Comparison of ENCODE assay signal across 18 cellular contexts in genomic region chr2:64466696-64467462, GRCh38. TPM values are rescaled to one million over a fixed set of nuclear protein-coding genes. Genes with fewer than 3 reads are reported as not detected.
DNase-seq lines count a peak whose midpoint lies in the region; ATAC-seq, FAIRE-seq and TF ChIP-seq lines count a peak whose summit lies in the region.
"Had no signal": no experiment of that assay in that cellular context is flagged by ENCODE, and none has a peak within 500 bp of the region (broad histone marks: within the 10 kb centered on the region; RNA-seq: fewer than 3 reads in every experiment).

No MANE protein-coding gene starts in this region.

- H3K9ac ChIP-seq in astrocyte (ENCODE audit: low read length): no peak overlapping the region

- peak; percentile 25 for ATAC-seq in mucosa of descending colon
- ATAC-seq: Panc1 had no signal

- H3K27ac Mint-ChIP-seq in astrocyte (ENCODE audit: unreplicated experiment): no peak overlapping the region
- H3K27ac Mint-ChIP-seq: H9 had no signal

- H3K36me3 ChIP-seq in astrocyte (ENCODE audit: insufficient read depth, low read length) (no peaks in the 10 kb centered on the region), mucosa of descending colon (ENCODE audit: low read depth) (no peaks in the 10 kb centered on the region)

- peaks cover 11% of the 10 kb centered on the region for H3K27me3 ChIP-seq in astrocyte (ENCODE audit: insufficient read depth, low read length)

- intact Hi-C loops in mucosa of descending colon (cut with DNase I, micrococcal nuclease): no loop called here

- no peak overlapping the region for H3K4me3 Mint-ChIP-seq in astrocyte (ENCODE audit: unreplicated experiment)
- H3K4me3 Mint-ChIP-seq: H9, IgD-negative memory B cell had no signal

- no peak overlapping the region for H3K4me3 ChIP-seq in astrocyte (ENCODE audit: insufficient read depth, low read depth, low read length)
- no peak overlapping the region for H3K4me3 ChIP-seq in mucosa of descending colon

- DNase-seq in SIG-M5 treated with dmso at 0.1 percent for 504 hours (lab: John Stamatoyannopoulos, UW; ENCODE audit: unreplicated experiment): peak; percentile 44
- DNase-seq in SIG-M5 (lab: John Stamatoyannopoulos, UW): no peak
- peak; percentile 4 for DNase-seq in astrocyte (ENCODE audit: low read depth)
- DNase-seq in mucosa of descending colon: no peak
- DNase-seq in NAMALWA (ENCODE audit: low spot score): no peak
- no peak for DNase-seq in NCI-H774 (lab: John Stamatoyannopoulos, UW)
- DNase-seq in GOT3 (lab: John Stamatoyannopoulos, UW): no peak
- no peak for DNase-seq in NCI-H1694 (lab: John Stamatoyannopoulos, UW)
- DNase-seq: DMS153, EL, H9, NCI-H1105 treated with DMSO at 0.1 percent for 48 hours, NCI-H2029, NCI-H2171 treated with DMSO at 0.1 percent for 48 hours, NCI-H524 treated with DMSO at 0.1 percent for 48 hours had no signal

- no peak for TF ChIP-seq CTCF in astrocyte (IDR thresholded peaks at IDR 0.05; ENCODE audit: insufficient read depth, low read depth, low read length)
- no peak for TF ChIP-seq CTCF in mucosa of descending colon (IDR thresholded peaks at IDR 0.05)

- no peaks in the 10 kb centered on the region for H3K36me3 Mint-ChIP-seq in astrocyte (ENCODE audit: low read depth, unreplicated experiment)

- no peak overlapping the region for H3K27ac ChIP-seq in astrocyte (ENCODE audit: low read depth, low read length)

- H4K20me1 ChIP-seq in astrocyte (ENCODE audit: insufficient read depth, low read length): no peaks in the 10 kb centered on the region

- no peaks in the 10 kb centered on the region for H3K79me2 ChIP-seq in astrocyte (ENCODE audit: insufficient read depth, low read length)

- peaks cover 8% of the 10 kb centered on the region for H3K27me3 Mint-ChIP-seq in astrocyte (ENCODE audit: low read depth, unreplicated experiment)
- H3K27me3 Mint-ChIP-seq: IgD-negative memory B cell had no signal

- H3K4me1 Mint-ChIP-seq in astrocyte (ENCODE audit: low read depth, unreplicated experiment): peaks cover 3% of the 10 kb centered on the region
- H3K4me1 Mint-ChIP-seq: IgD-negative memory B cell had no signal

- no peak overlapping the region for H2AFZ ChIP-seq in astrocyte (ENCODE audit: low read depth, low read length)

- peaks cover under 1% of the 10 kb centered on the region for H3K9me3 Mint-ChIP-seq in astrocyte (ENCODE audit: unreplicated experiment)
- H3K9me3 Mint-ChIP-seq: H9, IgD-negative memory B cell had no signal

- no peak for FAIRE-seq in astrocyte (lab: Jason Lieb, UNC)
- FAIRE-seq: A204.1 had no signal

- H3K9me3 ChIP-seq in astrocyte (ENCODE audit: insufficient read depth, low read depth, low read length) (no peaks in the 10 kb centered on the region), mucosa of descending colon (no peaks in the 10 kb centered on the region)

- no peak overlapping the region for H3K4me2 ChIP-seq in astrocyte (ENCODE audit: low read length)

- H3K4me1 ChIP-seq in astrocyte (ENCODE audit: insufficient read depth, low read length) (no peaks in the 10 kb centered on the region), mucosa of descending colon (ENCODE audit: low read depth) (peaks cover 4% of the 10 kb centered on the region)

RNA-seq across cellular contexts. Expression of gene LGALSL, which starts 12.9 kb away (rescaled TPM):
- total RNA-seq in astrocyte: 12.4 and 14.0 TPM in 2 replicates
- 10 to 100 TPM; 30.7 to 40.9 (median 37.6) TPM for total RNA-seq in mucosa of descending colon

RNA-seq across cellular contexts. Expression of gene AFTPH, which starts 57.2 kb away (rescaled TPM):
- total RNA-seq in astrocyte: 15.7 and 16.0 TPM in 2 replicates
- 10 to 100 TPM; 45.9 to 61.2 (median 50.4) TPM for total RNA-seq in mucosa of descending colon

Comparison
In these comparisons a context has a peak if more than half of its experiments do, and no peak if none do; other contexts are left out.
1. DNase-seq: peak in SIG-M5 treated with dmso at 0.1 percent for 504 hours (single experiment) and astrocyte (single experiment); none in SIG-M5 (single experiment), mucosa of descending colon (0 of 3), NAMALWA (single experiment), NCI-H774 (single experiment), GOT3 (single experiment) and NCI-H1694 (single experiment).